26 cellular contexts compared by ENCODE assay signal in the genomic region with DNA sequence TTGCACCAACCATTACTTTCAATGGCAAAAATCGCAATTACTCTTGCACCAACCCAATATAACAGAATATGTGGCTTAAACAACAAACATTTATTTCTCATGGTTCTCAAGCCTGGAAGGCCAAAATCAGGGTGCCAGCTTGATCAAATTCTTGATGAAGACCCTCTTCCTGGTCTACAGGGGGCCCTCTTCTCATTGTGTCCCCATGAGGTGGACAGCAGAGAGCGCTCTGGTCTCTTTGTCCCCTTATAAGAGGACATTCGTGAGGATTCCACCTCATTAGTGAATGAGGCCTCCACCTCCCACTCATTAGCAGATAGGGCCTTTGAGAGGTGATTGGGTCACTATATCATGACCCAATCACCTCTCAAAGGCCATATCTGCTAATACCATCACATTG.
DNase-seq lines count a peak whose midpoint lies in the region; ATAC-seq, FAIRE-seq and TF ChIP-seq lines count a peak whose summit lies in the region.
"Had no signal": no experiment of that assay in that cellular context is flagged by ENCODE, and none has a peak within 500 bp of the region (broad histone marks: within the 10 kb centered on the region; RNA-seq: fewer than 3 reads in every experiment).

No MANE protein-coding gene starts in this region.

- no peak overlapping the region for H4K5ac ChIP-seq in H9 (ENCODE audit: insufficient read length, low read depth, low read length)
- no peak overlapping the region for H4K5ac ChIP-seq in H1 (ENCODE audit: insufficient read length, low read depth, low read length)
- H4K5ac ChIP-seq in mesendoderm (ENCODE audit: low read length): no peak overlapping the region

- no peaks in the 10 kb centered on the region for H3K27me3 Mint-ChIP-seq in H9 (ENCODE audit: low read depth)
- H3K27me3 Mint-ChIP-seq: B cell; CD4-positive, alpha-beta T cell had no signal

- no peak overlapping the region for H3K4me3 ChIP-seq in H1 (ENCODE audit: extremely low read depth in 1 of 4, insufficient read depth in 2 of 4, low read depth in 3 of 4, low read length in 4 of 4)
- H3K4me3 ChIP-seq in mesendoderm (ENCODE audit: low read length): no peak overlapping the region
- H3K4me3 ChIP-seq: A549; BLaER1 treated with 17β-estradiol and CSF1 and Interleukin-3, amounts not matched to agents 10 nM and 100 nM; GM12878 had no signal

- no peak overlapping the region for H3K4me2 ChIP-seq in H9 (ENCODE audit: insufficient read depth, insufficient read length, low read length)
- no peak overlapping the region for H3K4me2 ChIP-seq in H1 (ENCODE audit: insufficient read depth in 1 of 2, low read depth in 2 of 2, low read length in 2 of 2)
- no peak overlapping the region for H3K4me2 ChIP-seq in mesendoderm (ENCODE audit: low read length)
- H3K4me2 ChIP-seq: A549 had no signal

- FAIRE-seq in H1 (lab: Jason Lieb, UNC): no peak
- FAIRE-seq: A549, GM12878, GM12892, GM18507, GM19239 had no signal

- H2AFZ ChIP-seq in H9 (ENCODE audit: low read length) (no peak overlapping the region), H1 (ENCODE audit: low read length) (no peak overlapping the region)

- H3K9ac ChIP-seq in H9 (ENCODE audit: extremely low read depth, insufficient read length, low read length): no peak overlapping the region
- no peak overlapping the region for H3K9ac ChIP-seq in H1 (replicated peaks in 1 of 4; ENCODE audit: extremely low read depth in 1 of 4, low read depth in 3 of 4, low read length in 3 of 4)
- no peak overlapping the region for H3K9ac ChIP-seq in mesendoderm (ENCODE audit: low read length)
- H3K9ac ChIP-seq: BLaER1 treated with 17β-estradiol and CSF1 and Interleukin-3, amounts not matched to agents 10 nM and 100 nM had no signal

- no peak overlapping the region for H3T11ph ChIP-seq in H9 (ENCODE audit: low read length)

- no peak overlapping the region for H2BK5ac ChIP-seq in H9 (ENCODE audit: insufficient read length, low read length)
- no peak overlapping the region for H2BK5ac ChIP-seq in H1 (ENCODE audit: low read depth, low read length)
- H2BK5ac ChIP-seq in mesendoderm (ENCODE audit: low read length): no peak overlapping the region

- no peak overlapping the region for H4K8ac ChIP-seq in H9 (replicated peaks; ENCODE audit: insufficient read length, low read depth, low read length)
- H4K8ac ChIP-seq in H1 (ENCODE audit: extremely low read depth, insufficient read depth, low read length): no peak overlapping the region
- H4K8ac ChIP-seq in mesendoderm (ENCODE audit: low read depth, low read length): no peak overlapping the region

- H3K79me2 ChIP-seq in H9 (ENCODE audit: insufficient read depth, low read length): no peaks in the 10 kb centered on the region
- H3K79me2 ChIP-seq in H1 (ENCODE audit: control insufficient read depth in 1 of 2, insufficient read depth in 2 of 2, low read length in 2 of 2): no peaks in the 10 kb centered on the region
- H3K79me2 ChIP-seq in mesendoderm (ENCODE audit: control insufficient read depth, insufficient read depth, low read length): no peaks in the 10 kb centered on the region

- CTCF ChIA-PET in H1 (lab: Charles Lee; ENCODE audit: partially characterized antibody): interaction anchor here (1.0 kb wide), 1 partner anchor 24 kb away, joined by 3 read pairs; no protein-coding TSS in a partner anchor

- H2BK120ac ChIP-seq in H9 (ENCODE audit: low read depth, low read length, poor library complexity, severe bottlenecking) (no peak overlapping the region), H1 (replicated peaks; ENCODE audit: low read depth, low read length) (no peak overlapping the region), mesendoderm (ENCODE audit: low read depth, low read length) (no peak overlapping the region)

- TF ChIP-seq POLR2A in H1 (IDR thresholded peaks at IDR 0.05; ENCODE audit: control extremely low read depth in 1 of 2, low read depth in 2 of 2, low read length in 2 of 2): no peak
- TF ChIP-seq POLR2A in erythroblast (IDR thresholded peaks at IDR 0.05; ENCODE audit: low read length): no peak

- H3K18ac ChIP-seq in H9 (ENCODE audit: insufficient read length, low read depth, low read length) (no peak overlapping the region), H1 (ENCODE audit: extremely low read depth, low read length) (no peak overlapping the region), mesendoderm (ENCODE audit: low read length) (no peak overlapping the region)

- peaks cover 3 to 11% of the 10 kb centered on the region in 2 experiments; a peak in 4 of 5 replicates for H3K9me3 Mint-ChIP-seq in H9

- H3K27ac ChIP-seq in H9 (ENCODE audit: insufficient read length, low read depth, low read length) (no peak overlapping the region), H1 (ENCODE audit: low read depth, low read length) (no peak overlapping the region), mesendoderm (ENCODE audit: low read depth, low read length) (no peak overlapping the region)
- H3K27ac ChIP-seq: 22Rv1; A549; BLaER1 treated with 17β-estradiol and CSF1 and Interleukin-3, amounts not matched to agents 10 nM and 100 nM; C4-2B had no signal

- H3K4ac ChIP-seq in H9 (ENCODE audit: low read depth, low read length) (no peak overlapping the region), H1 (replicated peaks; ENCODE audit: insufficient read length, low read depth, low read length) (no peak overlapping the region), mesendoderm (ENCODE audit: low read depth, low read length) (no peak overlapping the region)

- H2BK15ac ChIP-seq in H9 (ENCODE audit: low read depth, low read length) (no peak overlapping the region), H1 (ENCODE audit: low read length) (no peak overlapping the region), mesendoderm (replicated peaks; ENCODE audit: low read depth) (no peak overlapping the region)

- DNase-seq in CMK (ENCODE audit: low read depth) (peak; percentile 1), H9 (no peak), H1 (ENCODE audit: low read depth in 1 of 2, low spot score in 2 of 2) (no peak), mesendoderm (peak; percentile 22), erythroblast (lab: John Stamatoyannopoulos, UW) (no peak)
- DNase-seq: AML-193; CD4-positive, alpha-beta T cell; CD8-positive, alpha-beta T cell; COR-L47; DMS 273 treated with DMSO at 0.1 percent for 48 hours; DMS153; DMS53; DMS79; DND-41; EL had no signal

- H3K56ac ChIP-seq in H9 (ENCODE audit: insufficient read length, low read depth, low read length): no peak overlapping the region
- no peak overlapping the region for H3K56ac ChIP-seq in H1 (replicated peaks; ENCODE audit: insufficient read length, low read depth, low read length)
- no peak overlapping the region for H3K56ac ChIP-seq in mesendoderm (ENCODE audit: low read length)

- H3K23me2 ChIP-seq in H9 (ENCODE audit: insufficient read length, low read depth, low read length, poor library complexity, severe bottlenecking) (no peaks in the 10 kb centered on the region), H1 (ENCODE audit: low read depth, low read length) (no peaks in the 10 kb centered on the region)

- H3K27ac Mint-ChIP-seq in H9: no peak overlapping the region
- H3K27ac Mint-ChIP-seq: B cell; CD4-positive, alpha-beta T cell; CD8-positive, alpha-beta T cell had no signal

- ATAC-seq in HG02763 (IDR thresholded peaks at IDR 0.05; ENCODE audit: unreplicated experiment): no peak
- ATAC-seq in GM21390 (IDR thresholded peaks at IDR 0.05; ENCODE audit: unreplicated experiment): no peak
- ATAC-seq: A549; CD8-positive, alpha-beta T cell; GM12878 had no signal

- H3K4me1 ChIP-seq in H9 (ENCODE audit: insufficient read depth, low read length) (no peaks in the 10 kb centered on the region), H1 (replicated peaks in 1 of 4; ENCODE audit: control insufficient read depth in 3 of 4, insufficient read depth in 4 of 4, low read length in 3 of 4) (no peaks in the 10 kb centered on the region), mesendoderm (ENCODE audit: control insufficient read depth, low read depth, low read length) (no peaks in the 10 kb centered on the region)
- H3K4me1 ChIP-seq: A549 had no signal

- H3K36me3 Mint-ChIP-seq in H9 (ENCODE audit: insufficient read depth in 1 of 3, low read depth in 3 of 3): peaks cover 0 to 20% (median 11%) of the 10 kb centered on the region in 3 experiments; a peak in 3 of 7 replicates
- H3K36me3 Mint-ChIP-seq: CD8-positive, alpha-beta T cell had no signal

- H3K36me3 ChIP-seq in H1 (ENCODE audit: control insufficient read depth in 2 of 4, insufficient read depth in 4 of 4, low read length in 3 of 4) (no peaks in the 10 kb centered on the region; a peak in 2 of 8 replicates), mesendoderm (ENCODE audit: control insufficient read depth, insufficient read depth, low read length) (no peaks in the 10 kb centered on the region)
- H3K36me3 ChIP-seq: BLaER1 treated with 17β-estradiol and CSF1 and Interleukin-3, amounts not matched to agents 10 nM and 100 nM had no signal

- H4K91ac ChIP-seq in H9 (ENCODE audit: insufficient read length, low read depth, low read length) (no peak overlapping the region), H1 (replicated peaks; ENCODE audit: insufficient read length, low read length) (no peak overlapping the region)

- no peak overlapping the region for H3K23ac ChIP-seq in H9 (ENCODE audit: insufficient read length, low read depth, low read length)
- no peak overlapping the region for H3K23ac ChIP-seq in H1 (ENCODE audit: insufficient read length)
- H3K23ac ChIP-seq in mesendoderm (ENCODE audit: low read length): no peak overlapping the region

- H3K4me3 Mint-ChIP-seq in H9: no peak overlapping the region
- H3K4me3 Mint-ChIP-seq: B cell; CD4-positive, alpha-beta T cell; CD8-positive, alpha-beta T cell had no signal

- H3K4me1 Mint-ChIP-seq in H9: peaks cover 4% of the 10 kb centered on the region in 2 experiments; a peak in 2 of 4 replicates
- H3K4me1 Mint-ChIP-seq: B cell had no signal

- no peaks in the 10 kb centered on the region for H4K20me1 ChIP-seq in H9 (ENCODE audit: control insufficient read depth, insufficient read depth, insufficient read length)
- H4K20me1 ChIP-seq in H1 (replicated peaks in 1 of 2; ENCODE audit: control insufficient read depth in 1 of 2, insufficient read depth in 2 of 2, low read length in 2 of 2): no peaks in the 10 kb centered on the region
- H4K20me1 ChIP-seq: BLaER1 treated with 17β-estradiol and CSF1 and Interleukin-3, amounts not matched to agents 10 nM and 100 nM had no signal

- H3K27me3 ChIP-seq in H9 (ENCODE audit: insufficient read depth, low read length) (no peaks in the 10 kb centered on the region), H1 (replicated peaks in 1 of 4; ENCODE audit: control insufficient read depth in 3 of 4, extremely low read depth in 1 of 4, insufficient read depth in 3 of 4, low read length in 3 of 4) (no peaks in the 10 kb centered on the region), mesendoderm (ENCODE audit: insufficient read depth, low read length, poor library complexity) (no peaks in the 10 kb centered on the region)
- H3K27me3 ChIP-seq: BLaER1 treated with 17β-estradiol and CSF1 and Interleukin-3, amounts not matched to agents 10 nM and 100 nM had no signal

- no peak for TF ChIP-seq EP300 in H1 (IDR thresholded peaks at IDR 0.05; ENCODE audit: borderline replicate concordance in 1 of 2, low read depth in 2 of 2, low read length in 2 of 2)

- TF ChIP-seq CTCF in H9 (conservative IDR thresholded peaks at IDR 0.05) (peak; percentile 19; the same call in 1 of the 3 replicates), H1 (IDR thresholded peaks at IDR 0.05; ENCODE audit: control extremely low read depth in 1 of 3, insufficient read depth in 1 of 3, low read depth in 1 of 3, low read length in 3 of 3) (peak in 2 of 3 experiments; percentile 19 to 59; a peak in 3 of 4 replicates)

- H2BK20ac ChIP-seq in H9 (ENCODE audit: low read depth, low read length, poor library complexity, severe bottlenecking) (no peak overlapping the region), H1 (ENCODE audit: low read length) (no peak overlapping the region)

- no CpG with 5 or more reads among the region's 3 CpGs for whole genome bisulfite sequencing in H9 (ENCODE audit: extremely low coverage, insufficient read length, low lambda C conversion rate)
- 77% methylated on average over 3 of the region's 3 CpGs; no CpG with 5 or more reads in 1 of the 2 experiments for WGBS in H1 (ENCODE audit: extremely low coverage in 1 of 2, insufficient coverage in 1 of 2, insufficient read length in 1 of 2, insufficient replicate concordance in 2 of 2, low coverage in 1 of 2, low lambda C conversion rate in 2 of 2, missing lambda C conversion rate in 1 of 2), 2 experiments
- no CpG with 5 or more reads among the region's 3 CpGs for WGBS in mesendoderm (ENCODE audit: extremely low coverage, insufficient coverage, low lambda C conversion rate)

- POLR2A ChIA-PET in H1 (lab: Charles Lee; ENCODE audit: partially characterized antibody): interaction anchor here (0.8 kb wide), 1 partner anchor 10 kb away, joined by 3 read pairs; no protein-coding TSS in a partner anchor

- H3K79me1 ChIP-seq in H9 (ENCODE audit: insufficient read depth, low read depth, low read length, poor library complexity, severe bottlenecking) (no peaks in the 10 kb centered on the region), H1 (ENCODE audit: low read depth, low read length) (no peaks in the 10 kb centered on the region; the same call in 1 of the 2 replicates), mesendoderm (ENCODE audit: low read length) (peaks cover 2% of the 10 kb centered on the region)

- H2BK12ac ChIP-seq in H9 (ENCODE audit: insufficient read length, low read depth, low read length) (no peak overlapping the region), H1 (ENCODE audit: low read depth, low read length) (no peak overlapping the region)

- H2AK5ac ChIP-seq in H9 (ENCODE audit: insufficient read length, low read length) (no peak overlapping the region), H1 (ENCODE audit: low read depth, low read length) (no peak overlapping the region), mesendoderm (ENCODE audit: low read length) (no peak overlapping the region)

- H3K9me3 ChIP-seq in H9 (ENCODE audit: control insufficient read depth, low read depth, low read length) (no peaks in the 10 kb centered on the region), H1 (ENCODE audit: insufficient read depth in 2 of 2, low read depth in 1 of 2, low read length in 1 of 2) (no peaks in the 10 kb centered on the region; a peak in 1 of 4 replicates)
- H3K9me3 ChIP-seq: A549 had no signal

- H3K14ac ChIP-seq in H9 (ENCODE audit: insufficient read depth, low read length) (no peak overlapping the region), H1 (ENCODE audit: insufficient read length) (no peak overlapping the region)

- peak; percentile 18 to 33; a peak in 2 of 4 replicates for TF ChIP-seq RAD21 in H1 (IDR thresholded peaks at IDR 0.05 in 1 of 2, conservative IDR thresholded peaks at IDR 0.05 in 1 of 2; ENCODE audit: low read depth in 2 of 2, low read length in 2 of 2)

Comparison
In these comparisons a context has a peak if more than half of its experiments do, and no peak if none do; other contexts are left out.
1. DNase-seq: peak in CMK (single experiment) and mesendoderm (single experiment); none in H9 (single experiment), H1 (0 of 2) and erythroblast (0 of 2).